In genomic region chr3:189349772-189350171, GRCh38 we compare ENCODE assay signal across 1 cellular context.
A peak's percentile ranks its signal among the peaks of the same experiment; 100 is the strongest.
TF ChIP-seq lines count a peak whose summit lies in the region.

No MANE protein-coding gene starts in this region.

TF ChIP-seq in GM12878, 131 proteins besides CTCF, POLR2A, EP300 and RAD21 (continued from another document):
- no peak for TF ChIP-seq E2F8 (IDR thresholded peaks at IDR 0.05; ENCODE audit: low read depth, partially characterized antibody)
- TF ChIP-seq CEBPB (IDR thresholded peaks at IDR 0.05; ENCODE audit: borderline replicate concordance in 1 of 2, low read depth in 2 of 2, low read length in 2 of 2), result peak in 1 of 2 experiments; percentile 65; a peak in 1 of 4 replicates
- no peak for TF ChIP-seq RBBP5 (conservative IDR thresholded peaks at IDR 0.05)
- no peak for TF ChIP-seq ESRRA (IDR thresholded peaks at IDR 0.05; ENCODE audit: low read length)
- no peak for TF ChIP-seq ZBTB4 (CRISPR knock-in tag; IDR thresholded peaks at IDR 0.05)
- peak; percentile 41 for TF ChIP-seq EED (IDR thresholded peaks at IDR 0.05; ENCODE audit: low read depth)
- peak; percentile 96 for TF ChIP-seq MEF2A (IDR thresholded peaks at IDR 0.05; ENCODE audit: insufficient read depth, low read depth, low read length)
- peak; percentile 82 for TF ChIP-seq JUNB (IDR thresholded peaks at IDR 0.05)
- peak; percentile 76 for TF ChIP-seq CREM (IDR thresholded peaks at IDR 0.05; ENCODE audit: low read depth)
- TF ChIP-seq ATF7 (IDR thresholded peaks at IDR 0.05; ENCODE audit: low read depth), result peak; percentile 54; the same call in 1 of the 2 replicates
- peak; percentile 77; the same call in 1 of the 2 replicates for TF ChIP-seq FOXM1 (IDR thresholded peaks at IDR 0.05; ENCODE audit: low read depth, low read length)
- TF ChIP-seq ETV6 (conservative IDR thresholded peaks at IDR 0.05 in 1 of 2, IDR thresholded peaks at IDR 0.05 in 1 of 2; ENCODE audit: borderline replicate concordance in 1 of 2, low read depth in 1 of 2), result peak in 1 of 2 experiments; percentile 65; a peak in 1 of 4 replicates
- TF ChIP-seq GABPA (IDR thresholded peaks at IDR 0.05; ENCODE audit: low read depth), result peak; percentile 57; the same call in 1 of the 2 replicates
- TF ChIP-seq MTA3 (IDR thresholded peaks at IDR 0.05; ENCODE audit: borderline replicate concordance, low read length), result peak; percentile 75; the same call in 1 of the 2 replicates
- TF ChIP-seq RUNX3 (IDR thresholded peaks at IDR 0.05; ENCODE audit: low read length), result peak; percentile 86
- no peak for TF ChIP-seq CBX5 (IDR thresholded peaks at IDR 0.05; ENCODE audit: low read depth)
- no peak for TF ChIP-seq NFYA (IDR thresholded peaks at IDR 0.05; ENCODE audit: borderline replicate concordance, low read depth, low read length)
- peak; percentile 89 for TF ChIP-seq ATF2 (IDR thresholded peaks at IDR 0.05; ENCODE audit: low read length)
- 0 out of 2 replicates have a peak, but pooled peaks have one; percentile 38 for TF ChIP-seq PML (IDR thresholded peaks at IDR 0.05; ENCODE audit: low read length)
- TF ChIP-seq ZBED1 (IDR thresholded peaks at IDR 0.05; ENCODE audit: borderline replicate concordance), result peak; percentile 63; the same call in 1 of the 2 replicates
